In the genomic region with DNA sequence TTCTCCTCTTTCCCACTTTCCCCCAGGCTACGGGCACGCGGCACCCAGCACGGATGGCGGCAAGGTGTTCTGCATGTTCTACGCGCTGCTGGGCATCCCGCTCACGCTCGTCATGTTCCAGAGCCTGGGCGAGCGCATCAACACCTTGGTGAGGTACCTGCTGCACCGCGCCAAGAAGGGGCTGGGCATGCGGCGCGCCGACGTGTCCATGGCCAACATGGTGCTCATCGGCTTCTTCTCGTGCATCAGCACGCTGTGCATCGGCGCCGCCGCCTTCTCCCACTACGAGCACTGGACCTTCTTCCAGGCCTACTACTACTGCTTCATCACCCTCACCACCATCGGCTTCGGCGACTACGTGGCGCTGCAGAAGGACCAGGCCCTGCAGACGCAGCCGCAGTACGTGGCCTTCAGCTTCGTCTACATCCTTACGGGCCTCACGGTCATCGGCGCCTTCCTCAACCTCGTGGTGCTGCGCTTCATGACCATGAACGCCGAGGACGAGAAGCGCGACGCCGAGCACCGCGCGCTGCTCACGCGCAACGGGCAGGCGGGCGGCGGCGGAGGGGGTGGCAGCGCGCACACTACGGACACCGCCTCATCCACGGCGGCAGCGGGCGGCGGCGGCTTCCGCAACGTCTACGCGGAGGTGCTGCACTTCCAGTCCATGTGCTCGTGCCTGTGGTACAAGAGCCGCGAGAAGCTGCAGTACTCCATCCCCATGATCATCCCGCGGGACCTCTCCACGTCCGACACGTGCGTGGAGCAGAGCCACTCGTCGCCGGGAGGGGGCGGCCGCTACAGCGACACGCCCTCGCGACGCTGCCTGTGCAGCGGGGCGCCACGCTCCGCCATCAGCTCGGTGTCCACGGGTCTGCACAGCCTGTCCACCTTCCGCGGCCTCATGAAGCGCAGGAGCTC, we compare ENCODE assay signal across 15 cellular contexts. TPM values are rescaled to one million over a fixed set of nuclear protein-coding genes. Genes with fewer than 3 reads are reported as not detected.
A peak's percentile ranks its signal among the peaks of the same experiment; 100 is the strongest.
DNase-seq lines count a peak whose midpoint lies in the region; ATAC-seq, FAIRE-seq and TF ChIP-seq lines count a peak whose summit lies in the region.
"Had no signal": no experiment of that assay in that cellular context is flagged by ENCODE, and none has a peak within 500 bp of the region (broad histone marks: within the 10 kb centered on the region; RNA-seq: fewer than 3 reads in every experiment).

No MANE protein-coding gene starts in this region.

- no peaks in the 10 kb centered on the region for H3K36me3 Mint-ChIP-seq in natural killer cell
- H3K36me3 Mint-ChIP-seq: IgD-negative memory B cell had no signal

- no peaks in the 10 kb centered on the region for H3K9me3 Mint-ChIP-seq in natural killer cell
- H3K9me3 Mint-ChIP-seq: IgD-negative memory B cell had no signal

- H3K27ac Mint-ChIP-seq in natural killer cell = no peak overlapping the region
- H3K27ac Mint-ChIP-seq: IgD-negative memory B cell had no signal

- H3K27ac ChIP-seq in coronary artery = no peak overlapping the region
- H3K27ac ChIP-seq: stomach had no signal

- peak; percentile 13 for TF ChIP-seq CTCF in astrocyte of the spinal cord (IDR thresholded peaks at IDR 0.05; ENCODE audit: low read depth, low read length)
- TF ChIP-seq CTCF in natural killer cell (IDR thresholded peaks at IDR 0.05) = peak; percentile 17
- TF ChIP-seq CTCF in coronary artery (IDR thresholded peaks at IDR 0.05) = no peak

- peaks cover 0 to 7% of the 10 kb centered on the region in 2 donors for H3K4me1 Mint-ChIP-seq in natural killer cell
- H3K4me1 Mint-ChIP-seq: IgD-negative memory B cell had no signal

- H3K4me3 ChIP-seq in astrocyte of the spinal cord (ENCODE audit: low read depth, low read length) = no peak overlapping the region
- H3K4me3 ChIP-seq in coronary artery = no peak overlapping the region
- H3K4me3 ChIP-seq: stomach had no signal

- H3K27me3 Mint-ChIP-seq in natural killer cell (ENCODE audit: low read depth in 2 of 2) = peaks cover 11 to 15% of the 10 kb centered on the region in 2 donors

- DNase-seq in AG08395 (ENCODE audit: low spot score) (peak; percentile 54), GM12891 (ENCODE audit: insufficient read length, low spot score) (peak; percentile 53), astrocyte of the spinal cord (ENCODE audit: low read depth, low spot score) (no peak), natural killer cell (no peak), coronary artery (ENCODE audit: low spot score) (no peak), SIG-M5 treated with dmso at 0.1 percent for 504 hours (lab: John Stamatoyannopoulos, UW; ENCODE audit: unreplicated experiment) (no peak), HTR-8/SVneo (ENCODE audit: insufficient read length, low spot score) (no peak)
- DNase-seq: activated gamma-delta T cell, NCI-H2029, stomach, T1000 had no signal

- FAIRE-seq in GM12891 (lab: Jason Lieb, UNC) (no peak), HTR-8/SVneo (lab: Jason Lieb, UNC) (no peak)
- FAIRE-seq: D721Med had no signal

- in situ Hi-C loops in astrocyte of the spinal cord (cut with HindIII; ENCODE audit: low sequenced_read_pairs) = no loop called here

- H3K4me3 Mint-ChIP-seq in natural killer cell = no peak overlapping the region

- no peak for TF ChIP-seq POLR2A in GM12891 (IDR thresholded peaks at IDR 0.05; ENCODE audit: low read depth, low read length)

- intact Hi-C loops in natural killer cell (cut with micrococcal nuclease) = no loop called here

- peak in 2 of 3 donors; percentile 46 to 92 for ATAC-seq in natural killer cell
- ATAC-seq in HG02759 (IDR thresholded peaks at IDR 0.05; ENCODE audit: unreplicated experiment) = no peak

TF ChIP-seq in GM12891, 5 proteins besides CTCF, POLR2A, EP300 and RAD21:
- TF ChIP-seq SPI1 (IDR thresholded peaks at IDR 0.05; ENCODE audit: low read depth, low read length) = no peak
- TF ChIP-seq TAF1 (IDR thresholded peaks at IDR 0.05; ENCODE audit: low read depth, low read length) = no peak
- TF ChIP-seq POU2F2 (IDR thresholded peaks at IDR 0.05; ENCODE audit: low read depth, low read length) = no peak
- no peak for TF ChIP-seq PAX5 (IDR thresholded peaks at IDR 0.05; ENCODE audit: insufficient read depth, low read length, severe bottlenecking)
- no peak for TF ChIP-seq POLR2AphosphoS5 (IDR thresholded peaks at IDR 0.05; ENCODE audit: low read depth, low read length)

RNA-seq across cellular contexts. Expression of a gene that starts 35.4 kb away (rescaled TPM):
- not detected for polyA plus RNA-seq in GM12891 (2012; ENCODE audit: low read depth, missing spikeins)
- total RNA-seq in natural killer cell = not detected
- total RNA-seq: dermis microvascular lymphatic vessel endothelial cell had no signal
- polyA plus RNA-seq: IgD-negative memory B cell had no signal

RNA-seq across cellular contexts. Expression of a gene that starts 36.2 kb away (rescaled TPM):
- 1.6 TPM for polyA plus RNA-seq in GM12891 (2012; ENCODE audit: low read depth, missing spikeins)
- total RNA-seq in natural killer cell = 10 to 100 TPM; 30.0 to 35.6 (median 30.4) TPM

RNA-seq across cellular contexts. Expression of a gene that starts 58.0 kb away (rescaled TPM):
- 13.3 TPM for polyA plus RNA-seq in GM12891 (2012; ENCODE audit: low read depth, missing spikeins)
- under 1 TPM; 0.38 to 0.52 (median 0.50) TPM for total RNA-seq in natural killer cell
- polyA plus RNA-seq: IgD-negative memory B cell had no signal

Comparison
In these comparisons a context has a peak if more than half of its experiments do, and no peak if none do; other contexts are left out.
1. DNase-seq: peak in AG08395 (single experiment) and GM12891 (single experiment); none in astrocyte of the spinal cord (single experiment), natural killer cell (single experiment), coronary artery (single experiment), SIG-M5 treated with dmso at 0.1 percent for 504 hours (single experiment) and HTR-8/SVneo (single experiment).